ENCODE assay signal across 8 cellular contexts in the genomic region with DNA sequence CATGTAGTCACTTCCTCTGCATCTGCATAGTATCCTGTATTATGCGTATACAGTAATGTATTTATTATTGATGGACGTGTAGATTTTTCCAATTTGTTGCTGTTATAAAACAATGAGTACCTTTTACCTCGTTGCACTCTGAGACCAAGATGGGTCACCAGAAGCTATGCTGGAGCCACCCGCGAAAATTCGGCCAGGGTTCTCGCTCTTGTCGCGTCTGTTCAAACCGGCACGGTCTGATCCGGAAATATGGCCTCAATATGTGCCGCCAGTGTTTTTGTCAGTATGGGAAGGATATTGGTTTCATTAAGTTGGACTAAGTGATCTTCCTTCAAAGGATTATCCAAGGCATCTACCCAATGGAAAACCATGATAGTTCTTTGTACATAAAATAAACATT. TPM values are rescaled to one million over a fixed set of nuclear protein-coding genes. Genes with fewer than 3 reads are reported as not detected.
DNase-seq lines count a peak whose midpoint lies in the region; ATAC-seq and TF ChIP-seq lines count a peak whose summit lies in the region.

No MANE protein-coding gene starts in this region.

- H3K27me3 ChIP-seq in iPS-15b (ENCODE audit: control insufficient read depth, insufficient read depth, low read length) (no peaks in the 10 kb centered on the region), subcutaneous abdominal adipose tissue (ENCODE audit: control insufficient read depth in 5 of 5, insufficient read depth in 4 of 5, low read length in 5 of 5) (no peaks in the 10 kb centered on the region)

- H3K36me3 ChIP-seq in iPS-15b (ENCODE audit: control insufficient read depth, insufficient read depth, low read length) (peaks cover 3% of the 10 kb centered on the region), subcutaneous abdominal adipose tissue (ENCODE audit: control insufficient read depth in 5 of 5, insufficient read depth in 5 of 5, low read length in 5 of 5) (peaks cover 0 to 11% (median 9%) of the 10 kb centered on the region in 5 donors)

- H3K4me1 ChIP-seq in iPS-15b (ENCODE audit: control insufficient read depth, insufficient read depth, low read length), result peaks cover under 1% of the 10 kb centered on the region
- H3K4me1 ChIP-seq in subcutaneous abdominal adipose tissue (ENCODE audit: control insufficient read depth in 5 of 5, insufficient read depth in 5 of 5, low read length in 5 of 5), result peaks cover 5 to 52% (median 51%) of the 10 kb centered on the region in 5 donors

- ATAC-seq in WTC11 (no peak), HG03039 (IDR thresholded peaks at IDR 0.05; ENCODE audit: unreplicated experiment) (no peak)

- H3K9me3 Mint-ChIP-seq in activated CD4-positive, alpha-beta T cell treated with anti-CD3 and anti-CD28 coated beads, Interleukin-2, amount 10 ng/mL, durations not matched to agents 24 days and 14 days, result no peaks in the 10 kb centered on the region
- no peaks in the 10 kb centered on the region for H3K9me3 Mint-ChIP-seq in WTC11

- POLR2A ChIA-PET in WTC11 (lab: Charles Lee), result no interaction called here

- CTCF ChIA-PET in WTC11 (lab: Charles Lee), result no interaction called here

- peak overlapping the region; percentile 97 for H3K4me3 Mint-ChIP-seq in activated CD4-positive, alpha-beta T cell treated with anti-CD3 and anti-CD28 coated beads, Interleukin-2, amount 10 ng/mL, durations not matched to agents 24 days and 14 days
- H3K4me3 Mint-ChIP-seq in WTC11, result peak overlapping the region; percentile 99

- TF ChIP-seq CTCF in WTC11 (IDR thresholded peaks at IDR 0.05), result no peak

- peaks cover 49% of the 10 kb centered on the region for H3K4me1 Mint-ChIP-seq in activated CD4-positive, alpha-beta T cell treated with anti-CD3 and anti-CD28 coated beads, Interleukin-2, amount 10 ng/mL, durations not matched to agents 24 days and 14 days
- H3K4me1 Mint-ChIP-seq in WTC11, result peaks cover 20% of the 10 kb centered on the region

- H3K27ac Mint-ChIP-seq in activated CD4-positive, alpha-beta T cell treated with anti-CD3 and anti-CD28 coated beads, Interleukin-2, amount 10 ng/mL, durations not matched to agents 24 days and 14 days, result peak overlapping the region; percentile 79
- H3K27ac Mint-ChIP-seq in WTC11, result peak overlapping the region; percentile 54; the same call in 1 of the 2 replicates

- H3K27ac ChIP-seq in subcutaneous abdominal adipose tissue (ENCODE audit: low read depth, low read length), result peak overlapping the region; percentile 97

- H3K9ac ChIP-seq in iPS-15b (ENCODE audit: low read depth, low read length) (no peak overlapping the region), subcutaneous abdominal adipose tissue (ENCODE audit: low read length in 5 of 5) (peak overlapping the region; percentile 13 to 100 (median 99))

- peaks cover 39% of the 10 kb centered on the region for H3K36me3 Mint-ChIP-seq in activated CD4-positive, alpha-beta T cell treated with anti-CD3 and anti-CD28 coated beads, Interleukin-2, amount 10 ng/mL, durations not matched to agents 24 days and 14 days (ENCODE audit: low read depth)
- peaks cover 9% of the 10 kb centered on the region for H3K36me3 Mint-ChIP-seq in WTC11

- peak; percentile 65 for DNase-seq in activated CD4-positive, alpha-beta T cell treated with anti-CD3 and anti-CD28 coated beads, Interleukin-2, amount 10 ng/mL, durations not matched to agents 24 days and 14 days
- DNase-seq in activated CD4-positive, alpha-beta T cell treated with anti-CD3 and anti-CD28 coated beads, Interleukin-2, amount 50 U/mL, for 48 hours, result no peak
- no peak for DNase-seq in WTC11 (ENCODE audit: low spot score)
- no peak for DNase-seq in foreskin melanocyte
- no peak for DNase-seq in GDM1 (lab: John Stamatoyannopoulos, UW)

- peak overlapping the region; percentile 92 for H3K4me3 ChIP-seq in iPS-15b (ENCODE audit: low read depth, low read length)
- H3K4me3 ChIP-seq in subcutaneous abdominal adipose tissue (ENCODE audit: low read depth in 1 of 5, low read length in 5 of 5), result peak overlapping the region; percentile 95 to 100 (median 99)

- no peaks in the 10 kb centered on the region for H3K9me3 ChIP-seq in iPS-15b (ENCODE audit: control insufficient read depth, insufficient read depth, low read length)
- H3K9me3 ChIP-seq in subcutaneous abdominal adipose tissue (ENCODE audit: control insufficient read depth in 5 of 5, low read length in 5 of 5), result no peaks in the 10 kb centered on the region

- intact Hi-C loops in activated CD4-positive, alpha-beta T cell treated with anti-CD3 and anti-CD28 coated beads, Interleukin-2, amount 10 ng/mL, durations not matched to agents 24 days and 14 days (cut with micrococcal nuclease), result loop anchor here (10.0 kb wide), 3 partner anchors 274 to 1666 kb away; a partner anchor contains a TSS

- H3K27me3 Mint-ChIP-seq in activated CD4-positive, alpha-beta T cell treated with anti-CD3 and anti-CD28 coated beads, Interleukin-2, amount 10 ng/mL, durations not matched to agents 24 days and 14 days, result no peaks in the 10 kb centered on the region
- no peaks in the 10 kb centered on the region for H3K27me3 Mint-ChIP-seq in WTC11 (ENCODE audit: low read depth)

TF ChIP-seq in WTC11, 78 proteins besides CTCF, POLR2A, EP300 and RAD21 (continues in another document):
- TF ChIP-seq MYBL2 (CRISPR knock-in tag; IDR thresholded peaks at IDR 0.05), result no peak
- TF ChIP-seq, protein P1, sequence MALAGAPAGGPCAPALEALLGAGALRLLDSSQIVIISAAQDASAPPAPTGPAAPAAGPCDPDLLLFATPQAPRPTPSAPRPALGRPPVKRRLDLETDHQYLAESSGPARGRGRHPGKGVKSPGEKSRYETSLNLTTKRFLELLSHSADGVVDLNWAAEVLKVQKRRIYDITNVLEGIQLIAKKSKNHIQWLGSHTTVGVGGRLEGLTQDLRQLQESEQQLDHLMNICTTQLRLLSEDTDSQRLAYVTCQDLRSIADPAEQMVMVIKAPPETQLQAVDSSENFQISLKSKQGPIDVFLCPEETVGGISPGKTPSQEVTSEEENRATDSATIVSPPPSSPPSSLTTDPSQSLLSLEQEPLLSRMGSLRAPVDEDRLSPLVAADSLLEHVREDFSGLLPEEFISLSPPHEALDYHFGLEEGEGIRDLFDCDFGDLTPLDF (CRISPR knock-in tag; IDR thresholded peaks at IDR 0.05), result no peak
- TF ChIP-seq, protein P2, sequence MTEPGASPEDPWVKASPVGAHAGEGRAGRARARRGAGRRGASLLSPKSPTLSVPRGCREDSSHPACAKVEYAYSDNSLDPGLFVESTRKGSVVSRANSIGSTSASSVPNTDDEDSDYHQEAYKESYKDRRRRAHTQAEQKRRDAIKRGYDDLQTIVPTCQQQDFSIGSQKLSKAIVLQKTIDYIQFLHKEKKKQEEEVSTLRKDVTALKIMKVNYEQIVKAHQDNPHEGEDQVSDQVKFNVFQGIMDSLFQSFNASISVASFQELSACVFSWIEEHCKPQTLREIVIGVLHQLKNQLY (CRISPR knock-in tag; IDR thresholded peaks at IDR 0.05), result no peak
- no peak for TF ChIP-seq GABPB1 (CRISPR knock-in tag; IDR thresholded peaks at IDR 0.05)
- no peak for TF ChIP-seq ZNF671 (CRISPR knock-in tag; IDR thresholded peaks at IDR 0.05)
- TF ChIP-seq NR3C1 (CRISPR knock-in tag; conservative IDR thresholded peaks at IDR 0.05; ENCODE audit: low read depth), result no peak
- TF ChIP-seq, protein P3, sequence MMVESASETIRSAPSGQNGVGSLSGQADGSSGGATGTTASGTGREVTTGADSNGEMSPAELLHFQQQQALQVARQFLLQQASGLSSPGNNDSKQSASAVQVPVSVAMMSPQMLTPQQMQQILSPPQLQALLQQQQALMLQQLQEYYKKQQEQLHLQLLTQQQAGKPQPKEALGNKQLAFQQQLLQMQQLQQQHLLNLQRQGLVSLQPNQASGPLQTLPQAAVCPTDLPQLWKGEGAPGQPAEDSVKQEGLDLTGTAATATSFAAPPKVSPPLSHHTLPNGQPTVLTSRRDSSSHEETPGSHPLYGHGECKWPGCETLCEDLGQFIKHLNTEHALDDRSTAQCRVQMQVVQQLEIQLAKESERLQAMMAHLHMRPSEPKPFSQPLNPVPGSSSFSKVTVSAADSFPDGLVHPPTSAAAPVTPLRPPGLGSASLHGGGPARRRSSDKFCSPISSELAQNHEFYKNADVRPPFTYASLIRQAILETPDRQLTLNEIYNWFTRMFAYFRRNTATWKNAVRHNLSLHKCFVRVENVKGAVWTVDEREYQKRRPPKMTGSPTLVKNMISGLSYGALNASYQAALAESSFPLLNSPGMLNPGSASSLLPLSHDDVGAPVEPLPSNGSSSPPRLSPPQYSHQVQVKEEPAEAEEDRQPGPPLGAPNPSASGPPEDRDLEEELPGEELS (CRISPR knock-in tag; IDR thresholded peaks at IDR 0.05), result no peak
- TF ChIP-seq ZBTB21 (CRISPR knock-in tag; IDR thresholded peaks at IDR 0.05; ENCODE audit: borderline replicate concordance), result no peak
- TF ChIP-seq, protein P4, sequence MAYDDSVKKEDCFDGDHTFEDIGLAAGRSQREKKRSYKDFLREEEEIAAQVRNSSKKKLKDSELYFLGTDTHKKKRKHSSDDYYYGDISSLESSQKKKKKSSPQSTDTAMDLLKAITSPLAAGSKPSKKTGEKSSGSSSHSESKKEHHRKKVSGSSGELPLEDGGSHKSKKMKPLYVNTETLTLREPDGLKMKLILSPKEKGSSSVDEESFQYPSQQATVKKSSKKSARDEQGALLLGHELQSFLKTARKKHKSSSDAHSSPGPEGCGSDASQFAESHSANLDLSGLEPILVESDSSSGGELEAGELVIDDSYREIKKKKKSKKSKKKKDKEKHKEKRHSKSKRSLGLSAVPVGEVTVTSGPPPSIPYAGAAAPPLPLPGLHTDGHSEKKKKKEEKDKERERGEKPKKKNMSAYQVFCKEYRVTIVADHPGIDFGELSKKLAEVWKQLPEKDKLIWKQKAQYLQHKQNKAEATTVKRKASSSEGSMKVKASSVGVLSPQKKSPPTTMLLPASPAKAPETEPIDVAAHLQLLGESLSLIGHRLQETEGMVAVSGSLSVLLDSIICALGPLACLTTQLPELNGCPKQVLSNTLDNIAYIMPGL (CRISPR knock-in tag; IDR thresholded peaks at IDR 0.05), result no peak
- no peak for TF ChIP-seq CREM (CRISPR knock-in tag; IDR thresholded peaks at IDR 0.05)

RNA-seq across cellular contexts. Expression of a gene that starts 1.0 kb away (rescaled TPM):
- 227 and 229 TPM in 2 replicates for total RNA-seq in activated CD4-positive, alpha-beta T cell treated with anti-CD3 and anti-CD28 coated beads, Interleukin-2, amount 10 ng/mL, durations not matched to agents 24 days and 14 days
- 104 to 121 TPM (median 113 TPM) in 3 replicates for total RNA-seq in WTC11 (2021)

RNA-seq across cellular contexts. Expression of a gene that starts 3.9 kb away (rescaled TPM):
- 67.1 and 68.7 TPM in 2 replicates for total RNA-seq in activated CD4-positive, alpha-beta T cell treated with anti-CD3 and anti-CD28 coated beads, Interleukin-2, amount 10 ng/mL, durations not matched to agents 24 days and 14 days
- total RNA-seq in WTC11 (2021), result 30.5 to 39.7 TPM (median 31.3 TPM) in 3 replicates

RNA-seq across cellular contexts. Expression of a gene that starts 51.2 kb away (rescaled TPM):
- total RNA-seq in activated CD4-positive, alpha-beta T cell treated with anti-CD3 and anti-CD28 coated beads, Interleukin-2, amount 10 ng/mL, durations not matched to agents 24 days and 14 days, result 73.1 and 75.9 TPM in 2 replicates
- total RNA-seq in WTC11 (2021), result 74.4 to 77.6 TPM (median 75.5 TPM) in 3 replicates
